Comparison of ENCODE assay signal across 2 cellular contexts in the genomic region with DNA sequence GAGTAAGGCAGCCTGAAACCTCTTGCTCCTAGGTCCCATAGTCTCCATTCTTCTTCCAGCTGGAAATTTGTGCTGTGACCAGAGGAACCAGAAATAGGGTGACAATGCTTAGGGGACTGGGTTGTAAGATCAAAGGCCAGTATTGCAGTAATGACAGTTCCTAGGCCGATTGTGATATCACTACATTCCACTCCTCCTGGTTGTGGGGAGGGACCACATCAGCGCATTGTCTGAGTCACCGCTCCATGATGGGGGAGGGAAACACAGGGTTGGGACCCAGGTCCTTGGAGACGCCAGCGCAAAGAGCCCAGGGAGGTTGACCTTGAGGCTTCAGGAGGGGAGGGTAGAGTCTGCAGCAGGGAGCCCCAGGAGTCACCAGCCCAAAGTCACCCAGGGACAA.
A peak's percentile ranks its signal among the peaks of the same experiment; 100 is the strongest.
TF ChIP-seq lines count a peak whose summit lies in the region.

No MANE protein-coding gene starts in this region.

TF ChIP-seq in HepG2, 621 proteins besides CTCF, POLR2A, EP300 and RAD21 (continues in another document):
- TF ChIP-seq, protein P1, sequence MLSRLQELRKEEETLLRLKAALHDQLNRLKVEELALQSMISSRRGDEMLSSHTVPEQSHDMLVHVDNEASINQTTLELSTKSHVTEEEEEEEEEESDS (CRISPR knock-in tag; IDR thresholded peaks at IDR 0.05; ENCODE audit: borderline replicate concordance): no peak
- TF ChIP-seq SOX6 (IDR thresholded peaks at IDR 0.05): no peak
- TF ChIP-seq SOX6 (CRISPR knock-in tag; IDR thresholded peaks at IDR 0.05): peak; percentile 16; the same call in 1 of the 2 replicates
- TF ChIP-seq, protein P2, sequence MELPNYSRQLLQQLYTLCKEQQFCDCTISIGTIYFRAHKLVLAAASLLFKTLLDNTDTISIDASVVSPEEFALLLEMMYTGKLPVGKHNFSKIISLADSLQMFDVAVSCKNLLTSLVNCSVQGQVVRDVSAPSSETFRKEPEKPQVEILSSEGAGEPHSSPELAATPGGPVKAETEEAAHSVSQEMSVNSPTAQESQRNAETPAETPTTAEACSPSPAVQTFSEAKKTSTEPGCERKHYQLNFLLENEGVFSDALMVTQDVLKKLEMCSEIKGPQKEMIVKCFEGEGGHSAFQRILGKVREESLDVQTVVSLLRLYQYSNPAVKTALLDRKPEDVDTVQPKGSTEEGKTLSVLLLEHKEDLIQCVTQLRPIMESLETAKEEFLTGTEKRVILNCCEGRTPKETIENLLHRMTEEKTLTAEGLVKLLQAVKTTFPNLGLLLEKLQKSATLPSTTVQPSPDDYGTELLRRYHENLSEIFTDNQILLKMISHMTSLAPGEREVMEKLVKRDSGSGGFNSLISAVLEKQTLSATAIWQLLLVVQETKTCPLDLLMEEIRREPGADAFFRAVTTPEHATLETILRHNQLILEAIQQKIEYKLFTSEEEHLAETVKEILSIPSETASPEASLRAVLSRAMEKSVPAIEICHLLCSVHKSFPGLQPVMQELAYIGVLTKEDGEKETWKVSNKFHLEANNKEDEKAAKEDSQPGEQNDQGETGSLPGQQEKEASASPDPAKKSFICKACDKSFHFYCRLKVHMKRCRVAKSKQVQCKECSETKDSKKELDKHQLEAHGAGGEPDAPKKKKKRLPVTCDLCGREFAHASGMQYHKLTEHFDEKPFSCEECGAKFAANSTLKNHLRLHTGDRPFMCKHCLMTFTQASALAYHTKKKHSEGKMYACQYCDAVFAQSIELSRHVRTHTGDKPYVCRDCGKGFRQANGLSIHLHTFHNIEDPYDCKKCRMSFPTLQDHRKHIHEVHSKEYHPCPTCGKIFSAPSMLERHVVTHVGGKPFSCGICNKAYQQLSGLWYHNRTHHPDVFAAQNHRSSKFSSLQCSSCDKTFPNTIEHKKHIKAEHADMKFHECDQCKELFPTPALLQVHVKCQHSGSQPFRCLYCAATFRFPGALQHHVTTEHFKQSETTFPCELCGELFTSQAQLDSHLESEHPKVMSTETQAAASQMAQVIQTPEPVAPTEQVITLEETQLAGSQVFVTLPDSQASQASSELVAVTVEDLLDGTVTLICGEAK (IDR thresholded peaks at IDR 0.05): no peak
- TF ChIP-seq, protein P2 (CRISPR knock-in tag; IDR thresholded peaks at IDR 0.05): no peak
- no peak for TF ChIP-seq KLF13 (CRISPR knock-in tag; IDR thresholded peaks at IDR 0.05)
- TF ChIP-seq FOSL2 (CRISPR knock-in tag; IDR thresholded peaks at IDR 0.05): peak; percentile 84
- TF ChIP-seq ZNF430 (CRISPR knock-in tag; IDR thresholded peaks at IDR 0.05): no peak
- TF ChIP-seq, protein P3, sequence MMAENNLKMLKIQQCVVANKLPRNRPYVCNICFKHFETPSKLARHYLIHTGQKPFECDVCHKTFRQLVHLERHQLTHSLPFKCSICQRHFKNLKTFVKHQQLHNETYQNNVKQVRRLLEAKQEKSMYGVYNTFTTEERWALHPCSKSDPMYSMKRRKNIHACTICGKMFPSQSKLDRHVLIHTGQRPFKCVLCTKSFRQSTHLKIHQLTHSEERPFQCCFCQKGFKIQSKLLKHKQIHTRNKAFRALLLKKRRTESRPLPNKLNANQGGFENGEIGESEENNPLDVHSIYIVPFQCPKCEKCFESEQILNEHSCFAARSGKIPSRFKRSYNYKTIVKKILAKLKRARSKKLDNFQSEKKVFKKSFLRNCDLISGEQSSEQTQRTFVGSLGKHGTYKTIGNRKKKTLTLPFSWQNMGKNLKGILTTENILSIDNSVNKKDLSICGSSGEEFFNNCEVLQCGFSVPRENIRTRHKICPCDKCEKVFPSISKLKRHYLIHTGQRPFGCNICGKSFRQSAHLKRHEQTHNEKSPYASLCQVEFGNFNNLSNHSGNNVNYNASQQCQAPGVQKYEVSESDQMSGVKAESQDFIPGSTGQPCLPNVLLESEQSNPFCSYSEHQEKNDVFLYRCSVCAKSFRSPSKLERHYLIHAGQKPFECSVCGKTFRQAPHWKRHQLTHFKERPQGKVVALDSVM (CRISPR knock-in tag; IDR thresholded peaks at IDR 0.05): no peak
- no peak for TF ChIP-seq FIP1L1 (IDR thresholded peaks at IDR 0.05; ENCODE audit: borderline replicate concordance, insufficient read depth, low read depth, low read length)
- no peak for TF ChIP-seq RBFOX2 (IDR thresholded peaks at IDR 0.05; ENCODE audit: low read depth, low read length)
- peak; percentile 24; the same call in 1 of the 2 replicates for TF ChIP-seq CEBPB (IDR thresholded peaks at IDR 0.05; ENCODE audit: borderline replicate concordance, low read depth, low read length)
- TF ChIP-seq PAF1 (CRISPR knock-in tag; IDR thresholded peaks at IDR 0.05): no peak
- TF ChIP-seq SMARCC2 (IDR thresholded peaks at IDR 0.05): 0 out of 2 replicates have a peak, but pooled peaks have one; percentile 32

TF ChIP-seq in K562, 482 proteins besides CTCF, POLR2A, EP300 and RAD21 (continues in another document):
- TF ChIP-seq JUN (IDR thresholded peaks at IDR 0.05; ENCODE audit: borderline replicate concordance, low read depth, low read length) (peak; percentile 78; the same call in 1 of the 2 replicates), JUN (CRISPR knock-in tag; IDR thresholded peaks at IDR 0.05; ENCODE audit: borderline replicate concordance) (no peak), SMARCE1 (IDR thresholded peaks at IDR 0.05) (peak; percentile 72), MIER1 (IDR thresholded peaks at IDR 0.05; ENCODE audit: low read depth) (no peak), SMARCA4 (IDR thresholded peaks at IDR 0.05) (peak; percentile 74), TARDBP (IDR thresholded peaks at IDR 0.05) (no peak), NFE2 (IDR thresholded peaks at IDR 0.05; ENCODE audit: low read depth) (peak; percentile 42; the same call in 1 of the 2 replicates), CXXC5 (CRISPR knock-in tag; IDR thresholded peaks at IDR 0.05) (peak; percentile 23; the same call in 1 of the 2 replicates), POLR2AphosphoS2 (IDR thresholded peaks at IDR 0.05; ENCODE audit: low read length) (no peak), CBFA2T2 (conservative IDR thresholded peaks at IDR 0.05) (peak; percentile 61), RCOR1 (IDR thresholded peaks at IDR 0.05; ENCODE audit: borderline replicate concordance in 1 of 2, low read depth in 2 of 2, low read length in 2 of 2) (peak in 1 of 2 experiments; percentile 44; a peak in 2 of 4 replicates), KDM1A (IDR thresholded peaks at IDR 0.05) (peak; percentile 10 to 46; a peak in 2 of 4 replicates), TEAD4 (IDR thresholded peaks at IDR 0.05; ENCODE audit: low read length) (peak; percentile 61; the same call in 1 of the 2 replicates), TEAD4 (CRISPR knock-in tag; IDR thresholded peaks at IDR 0.05; ENCODE audit: borderline replicate concordance) (no peak), CTBP1 (IDR thresholded peaks at IDR 0.05; ENCODE audit: borderline replicate concordance) (0 out of 2 replicates have a peak, but pooled peaks have one; percentile 21), ARID1B (IDR thresholded peaks at IDR 0.05) (peak; percentile 76), HDAC2 (IDR thresholded peaks at IDR 0.05) (0 out of 2 replicates have a peak, but pooled peaks have one; percentile 46), POU5F1 (IDR thresholded peaks at IDR 0.05; ENCODE audit: borderline replicate concordance, low read depth, low read length, partially characterized antibody) (no peak), BRD4 (IDR thresholded peaks at IDR 0.05) (no peak), TCF7 (IDR thresholded peaks at IDR 0.05; ENCODE audit: borderline replicate concordance) (peak; percentile 87), ZBTB8A (IDR thresholded peaks at IDR 0.05; ENCODE audit: partially characterized antibody) (no peak), ZNF354B (CRISPR knock-in tag; IDR thresholded peaks at IDR 0.05) (no peak), SRSF1 (IDR thresholded peaks at IDR 0.05; ENCODE audit: low read depth, low read length) (no peak), ETV6 (IDR thresholded peaks at IDR 0.05; ENCODE audit: borderline replicate concordance in 1 of 2, low read depth in 2 of 2, low read length in 1 of 2) (no peak), ETV6 (CRISPR knock-in tag; IDR thresholded peaks at IDR 0.05; ENCODE audit: borderline replicate concordance) (no peak), TRIM24 (IDR thresholded peaks at IDR 0.05) (peak; percentile 31 to 59; a peak in 2 of 4 replicates), NCOR1 (IDR thresholded peaks at IDR 0.05) (peak; percentile 35; the same call in 1 of the 2 replicates), FOSL1 (tag; conservative IDR thresholded peaks at IDR 0.05) (peak; percentile 84), TCF3 (CRISPR knock-in tag; IDR thresholded peaks at IDR 0.05) (peak; percentile 66), ATF7 (IDR thresholded peaks at IDR 0.05) (0 out of 2 replicates have a peak, but pooled peaks have one; percentile 32), ARHGAP35 (IDR thresholded peaks at IDR 0.05; ENCODE audit: partially characterized antibody) (no peak), DPF2 (IDR thresholded peaks at IDR 0.05) (peak; percentile 72), SOX6 (IDR thresholded peaks at IDR 0.05) (peak; percentile 69)
- TF ChIP-seq, protein P4, sequence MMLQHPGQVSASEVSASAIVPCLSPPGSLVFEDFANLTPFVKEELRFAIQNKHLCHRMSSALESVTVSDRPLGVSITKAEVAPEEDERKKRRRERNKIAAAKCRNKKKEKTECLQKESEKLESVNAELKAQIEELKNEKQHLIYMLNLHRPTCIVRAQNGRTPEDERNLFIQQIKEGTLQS (IDR thresholded peaks at IDR 0.05): peak; percentile 90
- TF ChIP-seq, protein P4 (CRISPR knock-in tag; conservative IDR thresholded peaks at IDR 0.05): no peak; the same call in 1 of the 2 replicates
- TF ChIP-seq, protein P5, sequence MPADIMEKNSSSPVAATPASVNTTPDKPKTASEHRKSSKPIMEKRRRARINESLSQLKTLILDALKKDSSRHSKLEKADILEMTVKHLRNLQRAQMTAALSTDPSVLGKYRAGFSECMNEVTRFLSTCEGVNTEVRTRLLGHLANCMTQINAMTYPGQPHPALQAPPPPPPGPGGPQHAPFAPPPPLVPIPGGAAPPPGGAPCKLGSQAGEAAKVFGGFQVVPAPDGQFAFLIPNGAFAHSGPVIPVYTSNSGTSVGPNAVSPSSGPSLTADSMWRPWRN (IDR thresholded peaks at IDR 0.05; ENCODE audit: low read depth): no peak
- TF ChIP-seq, protein P6, sequence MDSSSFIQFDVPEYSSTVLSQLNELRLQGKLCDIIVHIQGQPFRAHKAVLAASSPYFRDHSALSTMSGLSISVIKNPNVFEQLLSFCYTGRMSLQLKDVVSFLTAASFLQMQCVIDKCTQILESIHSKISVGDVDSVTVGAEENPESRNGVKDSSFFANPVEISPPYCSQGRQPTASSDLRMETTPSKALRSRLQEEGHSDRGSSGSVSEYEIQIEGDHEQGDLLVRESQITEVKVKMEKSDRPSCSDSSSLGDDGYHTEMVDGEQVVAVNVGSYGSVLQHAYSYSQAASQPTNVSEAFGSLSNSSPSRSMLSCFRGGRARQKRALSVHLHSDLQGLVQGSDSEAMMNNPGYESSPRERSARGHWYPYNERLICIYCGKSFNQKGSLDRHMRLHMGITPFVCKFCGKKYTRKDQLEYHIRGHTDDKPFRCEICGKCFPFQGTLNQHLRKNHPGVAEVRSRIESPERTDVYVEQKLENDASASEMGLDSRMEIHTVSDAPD (CRISPR knock-in tag; IDR thresholded peaks at IDR 0.05): no peak
- TF ChIP-seq, protein P7, sequence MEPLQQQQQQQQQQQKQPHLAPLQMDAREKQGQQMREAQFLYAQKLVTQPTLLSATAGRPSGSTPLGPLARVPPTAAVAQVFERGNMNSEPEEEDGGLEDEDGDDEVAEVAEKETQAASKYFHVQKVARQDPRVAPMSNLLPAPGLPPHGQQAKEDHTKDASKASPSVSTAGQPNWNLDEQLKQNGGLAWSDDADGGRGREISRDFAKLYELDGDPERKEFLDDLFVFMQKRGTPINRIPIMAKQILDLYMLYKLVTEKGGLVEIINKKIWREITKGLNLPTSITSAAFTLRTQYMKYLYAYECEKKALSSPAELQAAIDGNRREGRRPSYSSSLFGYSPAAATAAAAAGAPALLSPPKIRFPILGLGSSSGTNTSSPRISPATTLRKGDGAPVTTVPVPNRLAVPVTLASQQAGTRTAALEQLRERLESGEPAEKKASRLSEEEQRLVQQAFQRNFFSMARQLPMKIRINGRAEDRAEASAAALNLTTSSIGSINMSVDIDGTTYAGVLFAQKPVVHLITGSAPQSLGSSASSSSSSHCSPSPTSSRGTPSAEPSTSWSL (CRISPR knock-in tag; IDR thresholded peaks at IDR 0.05; ENCODE audit: borderline replicate concordance): no peak
- TF ChIP-seq, protein P8, sequence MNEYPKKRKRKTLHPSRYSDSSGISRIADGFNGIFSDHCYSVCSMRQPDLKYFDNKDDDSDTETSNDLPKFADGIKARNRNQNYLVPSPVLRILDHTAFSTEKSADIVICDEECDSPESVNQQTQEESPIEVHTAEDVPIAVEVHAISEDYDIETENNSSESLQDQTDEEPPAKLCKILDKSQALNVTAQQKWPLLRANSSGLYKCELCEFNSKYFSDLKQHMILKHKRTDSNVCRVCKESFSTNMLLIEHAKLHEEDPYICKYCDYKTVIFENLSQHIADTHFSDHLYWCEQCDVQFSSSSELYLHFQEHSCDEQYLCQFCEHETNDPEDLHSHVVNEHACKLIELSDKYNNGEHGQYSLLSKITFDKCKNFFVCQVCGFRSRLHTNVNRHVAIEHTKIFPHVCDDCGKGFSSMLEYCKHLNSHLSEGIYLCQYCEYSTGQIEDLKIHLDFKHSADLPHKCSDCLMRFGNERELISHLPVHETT (CRISPR knock-in tag; conservative IDR thresholded peaks at IDR 0.05 in 1 of 2, IDR thresholded peaks at IDR 0.05 in 1 of 2): no peak
